In the genomic region with DNA sequence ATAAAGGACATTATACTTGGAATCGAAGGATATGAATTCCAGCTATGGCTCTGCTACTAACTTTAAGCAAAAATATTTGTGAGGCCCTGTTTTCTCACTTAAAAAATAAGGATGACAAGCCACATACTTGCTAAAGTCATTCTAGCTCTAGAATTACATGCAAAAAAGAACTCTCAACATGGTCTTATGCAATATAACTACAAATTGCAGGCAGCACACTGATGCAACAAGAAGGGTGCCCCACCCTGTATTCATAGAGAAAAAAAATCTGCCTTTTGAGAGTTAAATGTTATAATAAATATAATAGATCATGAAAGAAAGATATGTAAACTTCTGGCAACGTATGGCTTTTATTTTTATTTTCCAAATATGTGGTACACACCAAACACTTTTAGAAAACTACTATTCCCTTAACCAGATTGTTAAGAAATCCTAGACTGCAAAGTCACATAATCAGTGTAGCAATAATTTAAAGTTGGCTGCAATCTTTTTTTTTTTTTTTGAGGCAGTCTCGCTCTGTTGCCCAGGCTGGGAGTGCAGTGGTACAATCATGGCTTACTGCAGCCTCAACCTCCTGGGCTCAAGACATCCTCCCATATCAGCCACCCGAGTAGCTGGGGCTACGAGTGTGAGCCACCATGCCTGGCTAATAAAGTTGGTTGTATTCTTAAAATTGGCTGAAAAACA, we compare ENCODE assay signal across 13 cellular contexts. TPM values are rescaled to one million over a fixed set of nuclear protein-coding genes. Genes with fewer than 3 reads are reported as not detected.
A peak's percentile ranks its signal among the peaks of the same experiment; 100 is the strongest.
DNase-seq lines count a peak whose midpoint lies in the region; ATAC-seq and TF ChIP-seq lines count a peak whose summit lies in the region.
"Had no signal": no experiment of that assay in that cellular context is flagged by ENCODE, and none has a peak within 500 bp of the region (broad histone marks: within the 10 kb centered on the region; RNA-seq: fewer than 3 reads in every experiment).

No MANE protein-coding gene starts in this region.

- H3K27me3 ChIP-seq in HL-60 (ENCODE audit: insufficient read depth, poor library complexity, severe bottlenecking) (no peaks in the 10 kb centered on the region), gastroesophageal sphincter (no peaks in the 10 kb centered on the region), BE2C (no peaks in the 10 kb centered on the region)

- H3K36me3 ChIP-seq in gastroesophageal sphincter, result peaks cover 4 to 69% of the 10 kb centered on the region in 2 donors
- H3K36me3 ChIP-seq in BE2C, result no peaks in the 10 kb centered on the region

- TF ChIP-seq CTCF in HL-60 (IDR thresholded peaks at IDR 0.05; ENCODE audit: insufficient read depth, low read length), result no peak
- TF ChIP-seq CTCF in gastroesophageal sphincter (IDR thresholded peaks at IDR 0.05), result no peak
- TF ChIP-seq CTCF in type B pancreatic cell (conservative IDR thresholded peaks at IDR 0.05), result no peak
- no peak for TF ChIP-seq CTCF in BE2C (IDR thresholded peaks at IDR 0.05; ENCODE audit: low read depth, low read length)

- H3K4me1 ChIP-seq in gastroesophageal sphincter (no peaks in the 10 kb centered on the region), BE2C (no peaks in the 10 kb centered on the region)

- H3K9me3 ChIP-seq in gastroesophageal sphincter (no peaks in the 10 kb centered on the region), BE2C (no peaks in the 10 kb centered on the region)

- peak overlapping the region; percentile 43 for H3K27ac Mint-ChIP-seq in type B pancreatic cell

- ATAC-seq in gastroesophageal sphincter, result peak; percentile 87
- no peak for ATAC-seq in GM18520 (IDR thresholded peaks at IDR 0.05; ENCODE audit: unreplicated experiment)
- ATAC-seq: naive thymus-derived CD8-positive, alpha-beta T cell; PC-3 had no signal

- H3K27me3 Mint-ChIP-seq in type B pancreatic cell, result no peaks in the 10 kb centered on the region
- H3K27me3 Mint-ChIP-seq: naive thymus-derived CD8-positive, alpha-beta T cell had no signal

- 86 to 94% methylated on average over 2 to 5 of the region's 5 CpGs for WGBS in gastroesophageal sphincter (ENCODE audit: low coverage in 1 of 2), 2 donors

- TF ChIP-seq EP300 in gastroesophageal sphincter (IDR thresholded peaks at IDR 0.05), result no peak

- TF ChIP-seq POLR2A in gastroesophageal sphincter (IDR thresholded peaks at IDR 0.05), result no peak

- no peak overlapping the region for H3K4me3 Mint-ChIP-seq in type B pancreatic cell
- H3K4me3 Mint-ChIP-seq: naive thymus-derived CD8-positive, alpha-beta T cell had no signal

- H3K9me3 Mint-ChIP-seq in type B pancreatic cell, result no peaks in the 10 kb centered on the region
- H3K9me3 Mint-ChIP-seq: naive thymus-derived CD8-positive, alpha-beta T cell had no signal

- H3K4me3 ChIP-seq in HL-60 (replicated peaks; ENCODE audit: insufficient read depth, low read length) (no peak overlapping the region), gastroesophageal sphincter (no peak overlapping the region), BE2C (ENCODE audit: low read depth, low read length) (no peak overlapping the region)

- DNase-seq in HL-60 (ENCODE audit: low read depth in 1 of 2, low spot score in 1 of 2) (peak; percentile 65 to 76), SIG-M5 treated with dmso at 0.1 percent for 504 hours (lab: John Stamatoyannopoulos, UW; ENCODE audit: unreplicated experiment) (peak; percentile 83), type B pancreatic cell (ENCODE audit: extremely low spot score, unreplicated experiment) (no peak), BE2C (no peak)
- no peak for DNase-seq in activated naive CD4-positive, alpha-beta T cell treated with anti-CD3 and anti-CD28 coated beads, Interleukin-2, amount 50 U/mL, for 16 hours
- DNase-seq: activated CD8-positive, alpha-beta memory T cell treated with anti-CD3 and anti-CD28 coated beads, Interleukin-2, amount 50 U/mL, for 4 hours; amygdala; naive thymus-derived CD8-positive, alpha-beta T cell; NCI-H2029 treated with DMSO at 0.1 percent for 48 hours; PC-3; T1000 had no signal

- H3K27ac ChIP-seq in HL-60 (replicated peaks), result peak overlapping the region; percentile 54
- no peak overlapping the region for H3K27ac ChIP-seq in gastroesophageal sphincter

- peaks cover 5% of the 10 kb centered on the region for H3K4me1 Mint-ChIP-seq in type B pancreatic cell (ENCODE audit: unreplicated experiment)
- H3K4me1 Mint-ChIP-seq: naive thymus-derived CD8-positive, alpha-beta T cell had no signal

- H3K36me3 Mint-ChIP-seq in type B pancreatic cell, result peaks cover 21% of the 10 kb centered on the region

RNA-seq across cellular contexts. Expression of gene WDSUB1, which starts 40.2 kb away (rescaled TPM):
- 10 to 100 TPM in 1 of 4 donors, 1 to 10 TPM in 3; 5.3 to 11.1 (median 5.9) TPM for total RNA-seq in gastroesophageal sphincter
- 9.5 and 11.6 TPM in 2 replicates for total RNA-seq in type B pancreatic cell (ENCODE audit: low replicate concordance)
- 3.8 TPM for polyA plus RNA-seq in BE2C (2012; ENCODE audit: insufficient read depth, insufficient read length, low read depth)

Comparison
In these comparisons a context has a peak if more than half of its experiments do, and no peak if none do; other contexts are left out.
1. DNase-seq: peak in HL-60 (2 of 2) and SIG-M5 treated with dmso at 0.1 percent for 504 hours (single experiment); none in type B pancreatic cell (single experiment), activated naive CD4-positive, alpha-beta T cell treated with anti-CD3 and anti-CD28 coated beads, Interleukin-2, amount 50 U/mL, for 16 hours (single experiment) and BE2C (single experiment).